ENCODE assay signal across 9 cellular contexts in the genomic region with DNA sequence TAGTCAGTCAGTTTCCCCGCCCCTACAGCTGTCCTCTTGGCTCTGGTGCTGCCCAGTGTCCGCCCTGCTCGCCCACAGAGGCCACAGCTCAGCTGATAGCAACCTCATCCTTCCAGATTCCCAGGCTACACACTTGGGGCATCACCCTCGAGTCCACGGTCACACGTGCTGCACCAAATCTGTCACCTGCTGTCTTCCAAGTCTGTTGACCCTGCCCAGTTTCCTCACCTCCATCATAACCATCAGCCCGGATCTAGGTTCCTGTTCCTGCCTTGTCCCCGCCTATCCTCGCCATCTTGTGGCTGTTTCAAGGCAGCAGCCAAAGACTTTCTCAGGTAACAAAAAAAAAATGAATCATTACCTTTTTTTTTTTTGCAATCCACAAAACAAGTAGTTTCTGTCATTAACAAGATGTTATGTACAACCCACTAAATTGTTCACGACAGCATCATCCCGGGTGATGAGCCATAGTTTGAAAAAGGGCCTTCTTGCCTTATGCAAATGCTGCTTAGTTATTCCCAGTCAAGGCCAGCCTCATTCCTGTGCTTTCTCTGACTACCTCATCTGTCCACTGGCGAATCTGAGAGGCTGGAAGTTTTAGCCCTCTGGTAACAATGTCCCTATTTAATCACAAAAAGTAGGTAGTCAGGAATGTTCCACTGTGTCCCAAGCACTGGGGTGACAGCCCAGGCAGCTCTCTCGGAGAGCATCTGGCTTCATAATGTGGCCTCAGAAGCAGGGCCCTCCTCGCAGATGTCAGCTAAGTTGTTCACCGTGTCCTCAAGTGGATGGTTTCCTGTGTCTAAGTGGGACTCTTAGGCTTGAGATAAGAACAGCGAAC. TPM values are rescaled to one million over a fixed set of nuclear protein-coding genes. Genes with fewer than 3 reads are reported as not detected.
DNase-seq lines count a peak whose midpoint lies in the region; ATAC-seq, FAIRE-seq and TF ChIP-seq lines count a peak whose summit lies in the region.
"Had no signal": no experiment of that assay in that cellular context is flagged by ENCODE, and none has a peak within 500 bp of the region (broad histone marks: within the 10 kb centered on the region; RNA-seq: fewer than 3 reads in every experiment).

No MANE protein-coding gene starts in this region.

- no peaks in the 10 kb centered on the region for H3K27me3 Mint-ChIP-seq in neural crest cell (ENCODE audit: low read depth)

- H3K36me3 Mint-ChIP-seq in neural crest cell (ENCODE audit: low read depth) = peaks cover 14% of the 10 kb centered on the region

- no peaks in the 10 kb centered on the region for H3K27me3 ChIP-seq in bronchial epithelial cell (ENCODE audit: control insufficient read depth, insufficient read depth, low read length)

- peak; percentile 64 for FAIRE-seq in bronchial epithelial cell (lab: Jason Lieb, UNC)

- no peak for ATAC-seq in GM21360 (IDR thresholded peaks at IDR 0.05; ENCODE audit: unreplicated experiment)

- peak overlapping the region; percentile 17 for H3K4me3 Mint-ChIP-seq in neural crest cell

- no peaks in the 10 kb centered on the region for H3K9me3 Mint-ChIP-seq in neural crest cell

- peak overlapping the region; percentile 55 for H3K27ac Mint-ChIP-seq in neural crest cell (ENCODE audit: unreplicated experiment)

- peaks cover 27% of the 10 kb centered on the region for H3K36me3 ChIP-seq in bronchial epithelial cell (ENCODE audit: control insufficient read depth, insufficient read depth, low read length)

- no peak overlapping the region for H3K4me3 ChIP-seq in bronchial epithelial cell (ENCODE audit: low read depth, low read length)

- DNase-seq in DMS79 (lab: John Stamatoyannopoulos, UW) (peak; percentile 81), LHCN-M2 (ENCODE audit: low read depth) (peak; percentile 75), bronchial epithelial cell (ENCODE audit: low read depth) (peak; percentile 86), neural crest cell (ENCODE audit: low read depth, low spot score) (no peak), DMS114 treated with DMSO at 0.1 percent for 48 hours (lab: John Stamatoyannopoulos, UW; ENCODE audit: unreplicated experiment) (no peak), GM13976 (ENCODE audit: low spot score) (no peak), SKM-1 treated with dmso at 0.1 percent for 144 hours (lab: John Stamatoyannopoulos, UW; ENCODE audit: unreplicated experiment) (no peak)
- DNase-seq: stimulated activated CD4-positive, alpha-beta T cell treated with anti-CD3 and anti-CD28 coated beads, Interleukin-4, amount 100 ng/mL, for 1 hour had no signal

- TF ChIP-seq CTCF in bronchial epithelial cell (IDR thresholded peaks at IDR 0.05; ENCODE audit: insufficient read depth, low read length, severe bottlenecking) (peak; percentile 7), neural crest cell (conservative IDR thresholded peaks at IDR 0.05) (peak; percentile 29), GM13976 (IDR thresholded peaks at IDR 0.05; ENCODE audit: borderline replicate concordance, control extremely low read depth, extremely low read depth, insufficient read depth, missing control alignments) (no peak)

- H3K4me1 Mint-ChIP-seq in neural crest cell = peaks cover 12% of the 10 kb centered on the region

- in situ Hi-C loops in GM13976 (cut with MboI; ENCODE audit: low sequenced_read_pairs, unreplicated experiment) = no loop called here

RNA-seq across cellular contexts. Expression of gene MIIP, which starts 4.9 kb away (rescaled TPM):
- total RNA-seq in LHCN-M2 (2014; rRNA removed) (40.1 and 49.6 TPM in 2 replicates), bronchial epithelial cell (20.7 and 33.2 TPM in 2 replicates), neural crest cell (50.1 and 50.4 TPM in 2 replicates)
- polyA plus RNA-seq in LHCN-M2 (2012) = 15.3 TPM

RNA-seq across cellular contexts. Expression of gene MFN2, which starts 34.1 kb away (rescaled TPM):
- 69.7 and 71.7 TPM in 2 replicates for total RNA-seq in LHCN-M2 (2014; rRNA removed)
- polyA plus RNA-seq in LHCN-M2 (2012) = 67.9 TPM
- 75.3 and 83.0 TPM in 2 replicates for total RNA-seq in bronchial epithelial cell
- total RNA-seq in neural crest cell = 78.9 and 80.1 TPM in 2 replicates

RNA-seq across cellular contexts. Expression of gene TNFRSF8, which starts 48.7 kb away (rescaled TPM):
- 0.19 TPM in 1 of 2 replicates, not detected in the other for total RNA-seq in LHCN-M2 (2014; rRNA removed)
- not detected for polyA plus RNA-seq in LHCN-M2 (2012)
- total RNA-seq in bronchial epithelial cell = not detected in 2 replicates
- not detected in 2 replicates for total RNA-seq in neural crest cell

Comparison
In these comparisons a context has a peak if more than half of its experiments do, and no peak if none do; other contexts are left out.
1. DNase-seq: peak in DMS79 (single experiment), LHCN-M2 (single experiment) and bronchial epithelial cell (single experiment); none in neural crest cell (single experiment), DMS114 treated with DMSO at 0.1 percent for 48 hours (single experiment), GM13976 (single experiment) and SKM-1 treated with dmso at 0.1 percent for 144 hours (single experiment).